6 cellular contexts compared by ENCODE assay signal in genomic region chr1:109748311-109748710, GRCh38. TPM values are rescaled to one million over a fixed set of nuclear protein-coding genes. Genes with fewer than 3 reads are reported as not detected.
"Had no signal": no experiment of that assay in that cellular context is flagged by ENCODE, and none has a peak within 500 bp of the region (broad histone marks: within the 10 kb centered on the region; RNA-seq: fewer than 3 reads in every experiment).

No MANE protein-coding gene starts in this region.

RNA-seq across cellular contexts. Expression of gene GSTM3, which starts 7.5 kb away (rescaled TPM):
- total RNA-seq: HT-29 had no signal

RNA-seq across cellular contexts. Expression of gene EPS8L3, which starts 15.4 kb away (rescaled TPM):
- total RNA-seq: HT1080, IMR-90 had no signal
- polyA plus RNA-seq: IgD-negative memory B cell, IMR-90 had no signal

RNA-seq across cellular contexts. Expression of gene GSTM5, which starts 36.3 kb away (rescaled TPM):
- total RNA-seq: HepG2, HT-29, HT1080, K562 had no signal
- polyA plus RNA-seq: HepG2, IgD-negative memory B cell, K562 had no signal
